ENCODE assay signal across 14 cellular contexts in genomic region chr6:165847407-165848098, GRCh38.
DNase-seq lines count a peak whose midpoint lies in the region; ATAC-seq and TF ChIP-seq lines count a peak whose summit lies in the region.
"Had no signal": no experiment of that assay in that cellular context is flagged by ENCODE, and none has a peak within 500 bp of the region (broad histone marks: within the 10 kb centered on the region; RNA-seq: fewer than 3 reads in every experiment).

No MANE protein-coding gene starts in this region.

- H3K4me3 Mint-ChIP-seq in activated T-cell treated with anti-CD3 and anti-CD28 coated beads, Interleukin-2, amount 50 U/mL, for 4 hours, result no peak overlapping the region
- no peak overlapping the region for H3K4me3 Mint-ChIP-seq in activated T-cell treated with anti-CD3 and anti-CD28 coated beads, Interleukin-2, amount 50 U/mL, for 24 hours
- no peak overlapping the region for H3K4me3 Mint-ChIP-seq in T-helper 2 cell treated with Interferon-gamma antibody and Interleukin-4, amounts not matched to agents 5 μg/mL and 100 μg/mL, for 36 hours
- H3K4me3 Mint-ChIP-seq: activated CD4-positive, alpha-beta memory T cell treated with anti-CD3 and anti-CD28 coated beads for 36 hours had no signal

- H3K9me2 ChIP-seq in GM23248 (ENCODE audit: insufficient read depth), result no peaks in the 10 kb centered on the region

- ATAC-seq in activated T-cell treated with anti-CD3 and anti-CD28 coated beads, Interleukin-2, amount 50 U/mL, for 4 hours, result peak; percentile 32 to 40
- ATAC-seq in HG02678 (IDR thresholded peaks at IDR 0.05; ENCODE audit: unreplicated experiment), result no peak

- H3K27me3 ChIP-seq in smooth muscle cell (ENCODE audit: low read depth) (peaks cover 24% of the 10 kb centered on the region), GM23248 (replicated peaks; ENCODE audit: insufficient read depth) (peaks cover 63% of the 10 kb centered on the region)
- H3K27me3 ChIP-seq: Peyer's patch had no signal

- peak overlapping the region; percentile 8 for H3K4me2 ChIP-seq in smooth muscle cell
- H3K4me2 ChIP-seq in GM23248 (ENCODE audit: unreplicated experiment), result no peak overlapping the region

- no peaks in the 10 kb centered on the region for H4K20me1 ChIP-seq in smooth muscle cell (ENCODE audit: low read depth)
- no peaks in the 10 kb centered on the region for H4K20me1 ChIP-seq in GM23248 (ENCODE audit: insufficient read depth)

- no peaks in the 10 kb centered on the region for H3K36me3 Mint-ChIP-seq in activated T-cell treated with anti-CD3 and anti-CD28 coated beads, Interleukin-2, amount 50 U/mL, for 4 hours (ENCODE audit: insufficient read depth)
- H3K36me3 Mint-ChIP-seq in activated T-cell treated with anti-CD3 and anti-CD28 coated beads, Interleukin-2, amount 50 U/mL, for 24 hours (ENCODE audit: low read depth), result no peaks in the 10 kb centered on the region
- H3K36me3 Mint-ChIP-seq in T-helper 2 cell treated with Interferon-gamma antibody and Interleukin-4, amounts not matched to agents 5 μg/mL and 100 μg/mL, for 36 hours (ENCODE audit: low read depth), result no peaks in the 10 kb centered on the region
- H3K36me3 Mint-ChIP-seq: activated CD4-positive, alpha-beta memory T cell treated with anti-CD3 and anti-CD28 coated beads for 36 hours had no signal

- peaks cover 74% of the 10 kb centered on the region for H3K27me3 Mint-ChIP-seq in activated T-cell treated with anti-CD3 and anti-CD28 coated beads, Interleukin-2, amount 50 U/mL, for 4 hours (ENCODE audit: low read depth)
- H3K27me3 Mint-ChIP-seq in activated T-cell treated with anti-CD3 and anti-CD28 coated beads, Interleukin-2, amount 50 U/mL, for 24 hours, result peaks cover 84% of the 10 kb centered on the region
- peaks cover 60% of the 10 kb centered on the region for H3K27me3 Mint-ChIP-seq in T-helper 2 cell treated with Interferon-gamma antibody and Interleukin-4, amounts not matched to agents 5 μg/mL and 100 μg/mL, for 36 hours (ENCODE audit: low read depth)

- H2AFZ ChIP-seq in smooth muscle cell (ENCODE audit: low read depth), result no peak overlapping the region
- H2AFZ ChIP-seq in GM23248, result no peak overlapping the region

- WGBS in smooth muscle cell (ENCODE audit: low lambda C conversion rate), result 58% methylated on average over 14 of the region's 14 CpGs
- 67% methylated on average over 14 of the region's 14 CpGs for WGBS in GM23248 (ENCODE audit: low coverage in 1 of 2, low lambda C conversion rate in 2 of 2, missing lambda C conversion rate in 2 of 2), 2 experiments

- H3K79me2 ChIP-seq in smooth muscle cell (ENCODE audit: low read depth), result no peaks in the 10 kb centered on the region
- no peaks in the 10 kb centered on the region for H3K79me2 ChIP-seq in GM23248 (ENCODE audit: insufficient read depth)

- no peak overlapping the region for H3K27ac ChIP-seq in smooth muscle cell (ENCODE audit: low read depth)
- no peak overlapping the region for H3K27ac ChIP-seq in GM23248
- H3K27ac ChIP-seq: cardiac muscle cell had no signal

- CTCF ChIA-PET in HEK293T (lab: Yijun Ruan, JAX), result interaction anchor here (0.5 to 2.0 kb wide), 12 partner anchors 9 to 750 kb away, joined by 3 to 9 read pairs (median 4); no protein-coding TSS in a partner anchor

- H3K27ac Mint-ChIP-seq in activated T-cell treated with anti-CD3 and anti-CD28 coated beads, Interleukin-2, amount 50 U/mL, for 24 hours, result no peak overlapping the region
- no peak overlapping the region for H3K27ac Mint-ChIP-seq in T-helper 2 cell treated with Interferon-gamma antibody and Interleukin-4, amounts not matched to agents 5 μg/mL and 100 μg/mL, for 36 hours
- H3K27ac Mint-ChIP-seq: activated CD4-positive, alpha-beta memory T cell treated with anti-CD3 and anti-CD28 coated beads for 36 hours; progenitor cell of endocrine pancreas had no signal

- TF ChIP-seq CTCF in fibroblast of villous mesenchyme (IDR thresholded peaks at IDR 0.05; ENCODE audit: insufficient read depth, low read depth, low read length) (no peak), smooth muscle cell (IDR thresholded peaks at IDR 0.05; ENCODE audit: borderline replicate concordance, insufficient read depth, poor library complexity, severe bottlenecking) (no peak)

- H3K36me3 ChIP-seq in smooth muscle cell (ENCODE audit: low read depth) (no peaks in the 10 kb centered on the region), GM23248 (ENCODE audit: low read depth) (no peaks in the 10 kb centered on the region)
- H3K36me3 ChIP-seq: cardiac muscle cell, Peyer's patch had no signal

- no peaks in the 10 kb centered on the region for H3F3A ChIP-seq in smooth muscle cell (ENCODE audit: low read depth)
- no peaks in the 10 kb centered on the region for H3F3A ChIP-seq in GM23248 (ENCODE audit: insufficient read depth)

- no peak overlapping the region for H3K4me3 ChIP-seq in fibroblast of villous mesenchyme (ENCODE audit: low read depth, low read length)
- no peak overlapping the region for H3K4me3 ChIP-seq in smooth muscle cell
- H3K4me3 ChIP-seq in GM23248, result no peak overlapping the region
- H3K4me3 ChIP-seq: cardiac muscle cell had no signal

- no peak for DNase-seq in activated T-cell treated with anti-CD3 and anti-CD28 coated beads, Interleukin-2, amount 50 U/mL, for 4 hours
- no peak for DNase-seq in activated T-cell treated with anti-CD3 and anti-CD28 coated beads, Interleukin-2, amount 50 U/mL, for 24 hours
- DNase-seq in T-helper 2 cell treated with Interferon-gamma antibody and Interleukin-4, amounts not matched to agents 5 μg/mL and 100 μg/mL, for 36 hours (ENCODE audit: low spot score), result peak; percentile 37
- DNase-seq in fibroblast of villous mesenchyme (ENCODE audit: low read depth) (peak; percentile 77), smooth muscle cell (lab: John Stamatoyannopoulos, UW; ENCODE audit: unreplicated experiment) (no peak), GM23248 (no peak), HEK293T (ENCODE audit: extremely low spot score) (no peak)
- DNase-seq: activated CD4-positive, alpha-beta memory T cell treated with anti-CD3 and anti-CD28 coated beads for 36 hours; activated gamma-delta T cell; NCI-H2227 treated with DMSO at 0.1 percent for 48 hours had no signal

- no peaks in the 10 kb centered on the region for H3K9me3 Mint-ChIP-seq in activated T-cell treated with anti-CD3 and anti-CD28 coated beads, Interleukin-2, amount 50 U/mL, for 4 hours
- no peaks in the 10 kb centered on the region for H3K9me3 Mint-ChIP-seq in activated T-cell treated with anti-CD3 and anti-CD28 coated beads, Interleukin-2, amount 50 U/mL, for 24 hours
- no peaks in the 10 kb centered on the region for H3K9me3 Mint-ChIP-seq in T-helper 2 cell treated with Interferon-gamma antibody and Interleukin-4, amounts not matched to agents 5 μg/mL and 100 μg/mL, for 36 hours
- H3K9me3 Mint-ChIP-seq: activated CD4-positive, alpha-beta memory T cell treated with anti-CD3 and anti-CD28 coated beads for 36 hours had no signal

- H3K4me1 Mint-ChIP-seq in activated T-cell treated with anti-CD3 and anti-CD28 coated beads, Interleukin-2, amount 50 U/mL, for 4 hours (ENCODE audit: low read depth), result peaks cover 4% of the 10 kb centered on the region
- peaks cover 10% of the 10 kb centered on the region for H3K4me1 Mint-ChIP-seq in activated T-cell treated with anti-CD3 and anti-CD28 coated beads, Interleukin-2, amount 50 U/mL, for 24 hours (ENCODE audit: low read depth)
- H3K4me1 Mint-ChIP-seq in T-helper 2 cell treated with Interferon-gamma antibody and Interleukin-4, amounts not matched to agents 5 μg/mL and 100 μg/mL, for 36 hours (ENCODE audit: low read depth), result peaks cover 17% of the 10 kb centered on the region

- H3K4me1 ChIP-seq in smooth muscle cell (ENCODE audit: low read depth), result no peaks in the 10 kb centered on the region
- no peaks in the 10 kb centered on the region for H3K4me1 ChIP-seq in GM23248 (ENCODE audit: insufficient read depth)

- H3K9me3 ChIP-seq in smooth muscle cell (replicated peaks; ENCODE audit: low read depth) (no peaks in the 10 kb centered on the region), GM23248 (ENCODE audit: low read depth) (no peaks in the 10 kb centered on the region)
- H3K9me3 ChIP-seq: Peyer's patch had no signal

- POLR2A ChIA-PET in HEK293T (lab: Yijun Ruan, JAX), result interaction anchor here (1.5 kb wide), 1 partner anchor 115 kb away, joined by 4 read pairs; no protein-coding TSS in a partner anchor

- H3K9ac ChIP-seq in smooth muscle cell (ENCODE audit: low read depth), result no peak overlapping the region
- no peak overlapping the region for H3K9ac ChIP-seq in GM23248

- in situ Hi-C loops in GM23248 (cut with MboI), result no loop called here

TF ChIP-seq in HEK293T, 16 proteins besides CTCF, POLR2A, EP300 and RAD21:
- TF ChIP-seq CTBP1 (IDR thresholded peaks at IDR 0.05; ENCODE audit: borderline replicate concordance) (no peak), TARDBP (IDR thresholded peaks at IDR 0.05) (no peak), SP1 (IDR thresholded peaks at IDR 0.05) (no peak), FOXK2 (IDR thresholded peaks at IDR 0.05) (no peak), FOXM1 (IDR thresholded peaks at IDR 0.05; ENCODE audit: borderline replicate concordance) (no peak), ZNF384 (IDR thresholded peaks at IDR 0.05) (no peak), FOXA1 (IDR thresholded peaks at IDR 0.05) (no peak), HDGF (IDR thresholded peaks at IDR 0.05; ENCODE audit: borderline replicate concordance) (no peak), L3MBTL2 (conservative IDR thresholded peaks at IDR 0.05) (no peak), SUZ12 (IDR thresholded peaks at IDR 0.05) (no peak), PKNOX1 (IDR thresholded peaks at IDR 0.05) (no peak), NFRKB (IDR thresholded peaks at IDR 0.05) (no peak), LEF1 (IDR thresholded peaks at IDR 0.05; ENCODE audit: borderline replicate concordance) (no peak), ELF4 (IDR thresholded peaks at IDR 0.05) (no peak), ARNT (IDR thresholded peaks at IDR 0.05) (no peak), BHLHE40 (IDR thresholded peaks at IDR 0.05; ENCODE audit: borderline replicate concordance) (no peak)

Comparison
In these comparisons a context has a peak if more than half of its experiments do, and no peak if none do; other contexts are left out.
1. DNase-seq: peak in T-helper 2 cell treated with Interferon-gamma antibody and Interleukin-4, amounts not matched to agents 5 μg/mL and 100 μg/mL, for 36 hours (single experiment) and fibroblast of villous mesenchyme (single experiment); none in activated T-cell treated with anti-CD3 and anti-CD28 coated beads, Interleukin-2, amount 50 U/mL, for 4 hours (single experiment), activated T-cell treated with anti-CD3 and anti-CD28 coated beads, Interleukin-2, amount 50 U/mL, for 24 hours (single experiment), smooth muscle cell (single experiment), GM23248 (single experiment) and HEK293T (single experiment).